Comparison of ENCODE assay signal across 1 cellular context in the genomic region with DNA sequence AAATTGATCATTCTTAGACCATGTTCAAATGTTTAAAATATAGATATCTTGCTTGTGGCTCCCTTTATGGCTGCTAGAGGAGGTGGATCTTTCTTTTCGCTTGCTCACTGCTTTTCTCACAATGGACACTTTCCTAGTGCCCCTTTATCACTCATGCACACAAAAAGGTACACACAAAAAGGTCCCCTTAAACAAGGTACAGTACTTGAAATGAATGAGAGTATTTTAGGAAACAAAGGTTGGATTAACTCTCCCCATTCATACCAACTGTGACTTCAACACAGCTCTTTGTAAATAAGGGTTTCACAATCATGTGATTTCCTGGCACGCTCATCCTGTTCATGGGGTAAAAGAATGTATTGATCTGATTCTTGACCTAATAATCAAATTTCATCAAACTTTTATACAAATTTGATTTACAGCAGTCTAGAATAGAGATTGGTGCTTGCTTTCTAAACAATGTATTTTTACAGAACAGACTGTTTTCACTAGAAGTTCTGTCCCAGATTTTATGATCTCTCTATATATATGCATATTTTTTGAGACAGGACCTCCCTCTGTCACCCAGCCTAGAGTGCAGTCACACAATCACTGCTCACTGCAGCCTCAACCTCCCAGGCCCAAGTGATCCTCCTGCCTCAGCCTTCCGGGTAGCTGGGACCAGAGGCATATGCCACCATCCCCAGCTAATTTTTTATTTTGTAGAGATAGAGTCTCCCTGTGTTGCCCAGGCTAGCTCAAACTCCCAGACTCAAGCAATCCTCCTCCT.
TF ChIP-seq lines count a peak whose summit lies in the region.

No MANE protein-coding gene starts in this region.

TF ChIP-seq in HepG2, 621 proteins besides CTCF, POLR2A, EP300 and RAD21 (continued from another document and continues in another):
- TF ChIP-seq, protein P1, sequence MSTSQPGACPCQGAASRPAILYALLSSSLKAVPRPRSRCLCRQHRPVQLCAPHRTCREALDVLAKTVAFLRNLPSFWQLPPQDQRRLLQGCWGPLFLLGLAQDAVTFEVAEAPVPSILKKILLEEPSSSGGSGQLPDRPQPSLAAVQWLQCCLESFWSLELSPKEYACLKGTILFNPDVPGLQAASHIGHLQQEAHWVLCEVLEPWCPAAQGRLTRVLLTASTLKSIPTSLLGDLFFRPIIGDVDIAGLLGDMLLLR (CRISPR knock-in tag; IDR thresholded peaks at IDR 0.05): no peak
- TF ChIP-seq, protein P2, sequence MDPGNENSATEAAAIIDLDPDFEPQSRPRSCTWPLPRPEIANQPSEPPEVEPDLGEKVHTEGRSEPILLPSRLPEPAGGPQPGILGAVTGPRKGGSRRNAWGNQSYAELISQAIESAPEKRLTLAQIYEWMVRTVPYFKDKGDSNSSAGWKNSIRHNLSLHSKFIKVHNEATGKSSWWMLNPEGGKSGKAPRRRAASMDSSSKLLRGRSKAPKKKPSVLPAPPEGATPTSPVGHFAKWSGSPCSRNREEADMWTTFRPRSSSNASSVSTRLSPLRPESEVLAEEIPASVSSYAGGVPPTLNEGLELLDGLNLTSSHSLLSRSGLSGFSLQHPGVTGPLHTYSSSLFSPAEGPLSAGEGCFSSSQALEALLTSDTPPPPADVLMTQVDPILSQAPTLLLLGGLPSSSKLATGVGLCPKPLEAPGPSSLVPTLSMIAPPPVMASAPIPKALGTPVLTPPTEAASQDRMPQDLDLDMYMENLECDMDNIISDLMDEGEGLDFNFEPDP (CRISPR knock-in tag; conservative IDR thresholded peaks at IDR 0.05): no peak
- TF ChIP-seq, protein P3, sequence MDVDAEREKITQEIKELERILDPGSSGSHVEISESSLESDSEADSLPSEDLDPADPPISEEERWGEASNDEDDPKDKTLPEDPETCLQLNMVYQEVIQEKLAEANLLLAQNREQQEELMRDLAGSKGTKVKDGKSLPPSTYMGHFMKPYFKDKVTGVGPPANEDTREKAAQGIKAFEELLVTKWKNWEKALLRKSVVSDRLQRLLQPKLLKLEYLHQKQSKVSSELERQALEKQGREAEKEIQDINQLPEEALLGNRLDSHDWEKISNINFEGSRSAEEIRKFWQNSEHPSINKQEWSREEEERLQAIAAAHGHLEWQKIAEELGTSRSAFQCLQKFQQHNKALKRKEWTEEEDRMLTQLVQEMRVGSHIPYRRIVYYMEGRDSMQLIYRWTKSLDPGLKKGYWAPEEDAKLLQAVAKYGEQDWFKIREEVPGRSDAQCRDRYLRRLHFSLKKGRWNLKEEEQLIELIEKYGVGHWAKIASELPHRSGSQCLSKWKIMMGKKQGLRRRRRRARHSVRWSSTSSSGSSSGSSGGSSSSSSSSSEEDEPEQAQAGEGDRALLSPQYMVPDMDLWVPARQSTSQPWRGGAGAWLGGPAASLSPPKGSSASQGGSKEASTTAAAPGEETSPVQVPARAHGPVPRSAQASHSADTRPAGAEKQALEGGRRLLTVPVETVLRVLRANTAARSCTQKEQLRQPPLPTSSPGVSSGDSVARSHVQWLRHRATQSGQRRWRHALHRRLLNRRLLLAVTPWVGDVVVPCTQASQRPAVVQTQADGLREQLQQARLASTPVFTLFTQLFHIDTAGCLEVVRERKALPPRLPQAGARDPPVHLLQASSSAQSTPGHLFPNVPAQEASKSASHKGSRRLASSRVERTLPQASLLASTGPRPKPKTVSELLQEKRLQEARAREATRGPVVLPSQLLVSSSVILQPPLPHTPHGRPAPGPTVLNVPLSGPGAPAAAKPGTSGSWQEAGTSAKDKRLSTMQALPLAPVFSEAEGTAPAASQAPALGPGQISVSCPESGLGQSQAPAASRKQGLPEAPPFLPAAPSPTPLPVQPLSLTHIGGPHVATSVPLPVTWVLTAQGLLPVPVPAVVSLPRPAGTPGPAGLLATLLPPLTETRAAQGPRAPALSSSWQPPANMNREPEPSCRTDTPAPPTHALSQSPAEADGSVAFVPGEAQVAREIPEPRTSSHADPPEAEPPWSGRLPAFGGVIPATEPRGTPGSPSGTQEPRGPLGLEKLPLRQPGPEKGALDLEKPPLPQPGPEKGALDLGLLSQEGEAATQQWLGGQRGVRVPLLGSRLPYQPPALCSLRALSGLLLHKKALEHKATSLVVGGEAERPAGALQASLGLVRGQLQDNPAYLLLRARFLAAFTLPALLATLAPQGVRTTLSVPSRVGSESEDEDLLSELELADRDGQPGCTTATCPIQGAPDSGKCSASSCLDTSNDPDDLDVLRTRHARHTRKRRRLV (CRISPR knock-in tag; IDR thresholded peaks at IDR 0.05): no peak
- TF ChIP-seq, protein P4, sequence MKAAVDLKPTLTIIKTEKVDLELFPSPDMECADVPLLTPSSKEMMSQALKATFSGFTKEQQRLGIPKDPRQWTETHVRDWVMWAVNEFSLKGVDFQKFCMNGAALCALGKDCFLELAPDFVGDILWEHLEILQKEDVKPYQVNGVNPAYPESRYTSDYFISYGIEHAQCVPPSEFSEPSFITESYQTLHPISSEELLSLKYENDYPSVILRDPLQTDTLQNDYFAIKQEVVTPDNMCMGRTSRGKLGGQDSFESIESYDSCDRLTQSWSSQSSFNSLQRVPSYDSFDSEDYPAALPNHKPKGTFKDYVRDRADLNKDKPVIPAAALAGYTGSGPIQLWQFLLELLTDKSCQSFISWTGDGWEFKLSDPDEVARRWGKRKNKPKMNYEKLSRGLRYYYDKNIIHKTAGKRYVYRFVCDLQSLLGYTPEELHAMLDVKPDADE (CRISPR knock-in tag; IDR thresholded peaks at IDR 0.05): no peak
- TF ChIP-seq, protein P5, sequence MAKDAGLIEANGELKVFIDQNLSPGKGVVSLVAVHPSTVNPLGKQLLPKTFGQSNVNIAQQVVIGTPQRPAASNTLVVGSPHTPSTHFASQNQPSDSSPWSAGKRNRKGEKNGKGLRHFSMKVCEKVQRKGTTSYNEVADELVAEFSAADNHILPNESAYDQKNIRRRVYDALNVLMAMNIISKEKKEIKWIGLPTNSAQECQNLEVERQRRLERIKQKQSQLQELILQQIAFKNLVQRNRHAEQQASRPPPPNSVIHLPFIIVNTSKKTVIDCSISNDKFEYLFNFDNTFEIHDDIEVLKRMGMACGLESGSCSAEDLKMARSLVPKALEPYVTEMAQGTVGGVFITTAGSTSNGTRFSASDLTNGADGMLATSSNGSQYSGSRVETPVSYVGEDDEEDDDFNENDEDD (CRISPR knock-in tag; IDR thresholded peaks at IDR 0.05; ENCODE audit: borderline replicate concordance): no peak
- TF ChIP-seq, protein P6, sequence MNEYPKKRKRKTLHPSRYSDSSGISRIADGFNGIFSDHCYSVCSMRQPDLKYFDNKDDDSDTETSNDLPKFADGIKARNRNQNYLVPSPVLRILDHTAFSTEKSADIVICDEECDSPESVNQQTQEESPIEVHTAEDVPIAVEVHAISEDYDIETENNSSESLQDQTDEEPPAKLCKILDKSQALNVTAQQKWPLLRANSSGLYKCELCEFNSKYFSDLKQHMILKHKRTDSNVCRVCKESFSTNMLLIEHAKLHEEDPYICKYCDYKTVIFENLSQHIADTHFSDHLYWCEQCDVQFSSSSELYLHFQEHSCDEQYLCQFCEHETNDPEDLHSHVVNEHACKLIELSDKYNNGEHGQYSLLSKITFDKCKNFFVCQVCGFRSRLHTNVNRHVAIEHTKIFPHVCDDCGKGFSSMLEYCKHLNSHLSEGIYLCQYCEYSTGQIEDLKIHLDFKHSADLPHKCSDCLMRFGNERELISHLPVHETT (CRISPR knock-in tag; conservative IDR thresholded peaks at IDR 0.05): no peak
- TF ChIP-seq KDM2A (CRISPR knock-in tag; IDR thresholded peaks at IDR 0.05; ENCODE audit: borderline replicate concordance, low read depth): no peak
- TF ChIP-seq MAFG (CRISPR knock-in tag; IDR thresholded peaks at IDR 0.05): no peak
- no peak for TF ChIP-seq PHB2 (IDR thresholded peaks at IDR 0.05; ENCODE audit: partially characterized antibody)
- TF ChIP-seq NFYB (CRISPR knock-in tag; IDR thresholded peaks at IDR 0.05): no peak
- no peak for TF ChIP-seq RBAK (CRISPR knock-in tag; IDR thresholded peaks at IDR 0.05)
- peak; percentile 52; the same call in 1 of the 2 replicates for TF ChIP-seq TGIF2 (CRISPR knock-in tag; IDR thresholded peaks at IDR 0.05)
- TF ChIP-seq NPAS2 (CRISPR knock-in tag; IDR thresholded peaks at IDR 0.05; ENCODE audit: borderline replicate concordance): no peak
- TF ChIP-seq ISX (CRISPR knock-in tag; conservative IDR thresholded peaks at IDR 0.05): no peak
- TF ChIP-seq, protein P7, sequence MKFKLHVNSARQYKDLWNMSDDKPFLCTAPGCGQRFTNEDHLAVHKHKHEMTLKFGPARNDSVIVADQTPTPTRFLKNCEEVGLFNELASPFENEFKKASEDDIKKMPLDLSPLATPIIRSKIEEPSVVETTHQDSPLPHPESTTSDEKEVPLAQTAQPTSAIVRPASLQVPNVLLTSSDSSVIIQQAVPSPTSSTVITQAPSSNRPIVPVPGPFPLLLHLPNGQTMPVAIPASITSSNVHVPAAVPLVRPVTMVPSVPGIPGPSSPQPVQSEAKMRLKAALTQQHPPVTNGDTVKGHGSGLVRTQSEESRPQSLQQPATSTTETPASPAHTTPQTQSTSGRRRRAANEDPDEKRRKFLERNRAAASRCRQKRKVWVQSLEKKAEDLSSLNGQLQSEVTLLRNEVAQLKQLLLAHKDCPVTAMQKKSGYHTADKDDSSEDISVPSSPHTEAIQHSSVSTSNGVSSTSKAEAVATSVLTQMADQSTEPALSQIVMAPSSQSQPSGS (CRISPR knock-in tag; IDR thresholded peaks at IDR 0.05): peak; percentile 76
- TF ChIP-seq, protein P8, sequence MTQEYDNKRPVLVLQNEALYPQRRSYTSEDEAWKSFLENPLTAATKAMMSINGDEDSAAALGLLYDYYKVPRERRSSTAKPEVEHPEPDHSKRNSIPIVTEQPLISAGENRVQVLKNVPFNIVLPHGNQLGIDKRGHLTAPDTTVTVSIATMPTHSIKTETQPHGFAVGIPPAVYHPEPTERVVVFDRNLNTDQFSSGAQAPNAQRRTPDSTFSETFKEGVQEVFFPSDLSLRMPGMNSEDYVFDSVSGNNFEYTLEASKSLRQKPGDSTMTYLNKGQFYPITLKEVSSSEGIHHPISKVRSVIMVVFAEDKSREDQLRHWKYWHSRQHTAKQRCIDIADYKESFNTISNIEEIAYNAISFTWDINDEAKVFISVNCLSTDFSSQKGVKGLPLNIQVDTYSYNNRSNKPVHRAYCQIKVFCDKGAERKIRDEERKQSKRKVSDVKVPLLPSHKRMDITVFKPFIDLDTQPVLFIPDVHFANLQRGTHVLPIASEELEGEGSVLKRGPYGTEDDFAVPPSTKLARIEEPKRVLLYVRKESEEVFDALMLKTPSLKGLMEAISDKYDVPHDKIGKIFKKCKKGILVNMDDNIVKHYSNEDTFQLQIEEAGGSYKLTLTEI (CRISPR knock-in tag; conservative IDR thresholded peaks at IDR 0.05): no peak
- TF ChIP-seq ZNF180 (CRISPR knock-in tag; IDR thresholded peaks at IDR 0.05; ENCODE audit: borderline replicate concordance, low read depth): no peak
- no peak for TF ChIP-seq BORCS8-MEF2B (CRISPR knock-in tag; IDR thresholded peaks at IDR 0.05)
- no peak for TF ChIP-seq ZNF317 (CRISPR knock-in tag; IDR thresholded peaks at IDR 0.05)
- TF ChIP-seq ONECUT2 (CRISPR knock-in tag; IDR thresholded peaks at IDR 0.05): peak; percentile 93
- peak; percentile 37; the same call in 1 of the 2 replicates for TF ChIP-seq ZNF816 (CRISPR knock-in tag; IDR thresholded peaks at IDR 0.05; ENCODE audit: borderline replicate concordance)
- TF ChIP-seq ZNF484 (CRISPR knock-in tag; IDR thresholded peaks at IDR 0.05; ENCODE audit: borderline replicate concordance, low read depth): no peak
- TF ChIP-seq TARDBP (CRISPR knock-in tag; IDR thresholded peaks at IDR 0.05): peak; percentile 76; the same call in 1 of the 2 replicates
- TF ChIP-seq, protein P9, sequence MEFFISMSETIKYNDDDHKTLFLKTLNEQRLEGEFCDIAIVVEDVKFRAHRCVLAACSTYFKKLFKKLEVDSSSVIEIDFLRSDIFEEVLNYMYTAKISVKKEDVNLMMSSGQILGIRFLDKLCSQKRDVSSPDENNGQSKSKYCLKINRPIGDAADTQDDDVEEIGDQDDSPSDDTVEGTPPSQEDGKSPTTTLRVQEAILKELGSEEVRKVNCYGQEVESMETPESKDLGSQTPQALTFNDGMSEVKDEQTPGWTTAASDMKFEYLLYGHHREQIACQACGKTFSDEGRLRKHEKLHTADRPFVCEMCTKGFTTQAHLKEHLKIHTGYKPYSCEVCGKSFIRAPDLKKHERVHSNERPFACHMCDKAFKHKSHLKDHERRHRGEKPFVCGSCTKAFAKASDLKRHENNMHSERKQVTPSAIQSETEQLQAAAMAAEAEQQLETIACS (CRISPR knock-in tag; IDR thresholded peaks at IDR 0.05): no peak
- no peak for TF ChIP-seq MXD4 (CRISPR knock-in tag; IDR thresholded peaks at IDR 0.05)
- peak; percentile 84 for TF ChIP-seq FOXO1 (CRISPR knock-in tag; IDR thresholded peaks at IDR 0.05)
- no peak for TF ChIP-seq ZNF225 (CRISPR knock-in tag; IDR thresholded peaks at IDR 0.05)
- TF ChIP-seq ZKSCAN1 (IDR thresholded peaks at IDR 0.05; ENCODE audit: low read length): no peak
- TF ChIP-seq, protein P10, sequence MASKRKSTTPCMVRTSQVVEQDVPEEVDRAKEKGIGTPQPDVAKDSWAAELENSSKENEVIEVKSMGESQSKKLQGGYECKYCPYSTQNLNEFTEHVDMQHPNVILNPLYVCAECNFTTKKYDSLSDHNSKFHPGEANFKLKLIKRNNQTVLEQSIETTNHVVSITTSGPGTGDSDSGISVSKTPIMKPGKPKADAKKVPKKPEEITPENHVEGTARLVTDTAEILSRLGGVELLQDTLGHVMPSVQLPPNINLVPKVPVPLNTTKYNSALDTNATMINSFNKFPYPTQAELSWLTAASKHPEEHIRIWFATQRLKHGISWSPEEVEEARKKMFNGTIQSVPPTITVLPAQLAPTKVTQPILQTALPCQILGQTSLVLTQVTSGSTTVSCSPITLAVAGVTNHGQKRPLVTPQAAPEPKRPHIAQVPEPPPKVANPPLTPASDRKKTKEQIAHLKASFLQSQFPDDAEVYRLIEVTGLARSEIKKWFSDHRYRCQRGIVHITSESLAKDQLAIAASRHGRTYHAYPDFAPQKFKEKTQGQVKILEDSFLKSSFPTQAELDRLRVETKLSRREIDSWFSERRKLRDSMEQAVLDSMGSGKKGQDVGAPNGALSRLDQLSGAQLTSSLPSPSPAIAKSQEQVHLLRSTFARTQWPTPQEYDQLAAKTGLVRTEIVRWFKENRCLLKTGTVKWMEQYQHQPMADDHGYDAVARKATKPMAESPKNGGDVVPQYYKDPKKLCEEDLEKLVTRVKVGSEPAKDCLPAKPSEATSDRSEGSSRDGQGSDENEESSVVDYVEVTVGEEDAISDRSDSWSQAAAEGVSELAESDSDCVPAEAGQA (IDR thresholded peaks at IDR 0.05; ENCODE audit: low read depth): no peak
- TF ChIP-seq, protein P10 (CRISPR knock-in tag; IDR thresholded peaks at IDR 0.05; ENCODE audit: borderline replicate concordance): no peak
